Comparison of ENCODE assay signal across 33 cellular contexts in genomic region chr1:213247038-213247437, GRCh38.
"Had no signal": no experiment of that assay in that cellular context is flagged by ENCODE, and none has a peak within 500 bp of the region (broad histone marks: within the 10 kb centered on the region; RNA-seq: fewer than 3 reads in every experiment).

No MANE protein-coding gene starts in this region.

- H3K4me1 ChIP-seq: adrenal gland, breast epithelium had no signal

- H3K4me3 ChIP-seq: adrenal gland, body of pancreas, breast epithelium had no signal

- ATAC-seq: activated CD8-positive, alpha-beta T cell treated with anti-CD3 and anti-CD28 coated beads for 36 hours; activated naive CD4-positive, alpha-beta T cell treated with anti-CD3 and anti-CD28 coated beads, Interleukin-2, amount 50 U/mL, for 72 hours; activated T-cell treated with anti-CD3 and anti-CD28 coated beads, Interleukin-2, amount 50 U/mL, for 4 hours; activated T-cell treated with anti-CD3 and anti-CD28 coated beads, Interleukin-2, amount 50 U/mL, for 72 hours; activated T-helper 17 cell treated with anti-CD3 and anti-CD28 coated beads, Interleukin-2, amount 50 U/mL, for 72 hours; body of pancreas had no signal

- DNase-seq: activated B cell treated with CpG ODN at 0.5 μM for 24 hours; activated CD4-positive, alpha-beta memory T cell treated with anti-CD3 and anti-CD28 coated beads for 36 hours; activated CD4-positive, alpha-beta T cell treated with anti-CD3 and anti-CD28 coated beads for 4 hours; activated CD4-positive, alpha-beta T cell treated with anti-CD3 and anti-CD28 coated beads, Interleukin-2, amount 10 ng/mL, durations not matched to agents 24 days and 14 days; activated CD4-positive, alpha-beta T cell treated with anti-CD3 and anti-CD28 coated beads, Interleukin-2, amount 50 U/mL, for 1 hour; activated CD4-positive, alpha-beta T cell treated with anti-CD3 and anti-CD28 coated beads, Interleukin-2, amount 50 U/mL, for 4 hours; activated CD4-positive, CD25-positive, alpha-beta regulatory T cell treated with anti-CD3 and anti-CD28 coated beads, Interleukin-2, amount 50 U/mL, for 72 hours; activated CD8-positive, alpha-beta memory T cell treated with anti-CD3 and anti-CD28 coated beads, Interleukin-2, amount 50 U/mL, for 4 hours; activated CD8-positive, alpha-beta T cell treated with anti-CD3 and anti-CD28 coated beads for 36 hours; activated effector memory CD4-positive, alpha-beta T cell treated with anti-CD3 and anti-CD28 coated beads, Interleukin-2, amount 50 U/mL, for 16 hours; activated gamma-delta T cell treated with Interleukin-2 at 50 U/mL for 16 hours; activated naive CD4-positive, alpha-beta T cell; activated naive CD4-positive, alpha-beta T cell treated with anti-CD3 and anti-CD28 coated beads for 36 hours; activated naive CD4-positive, alpha-beta T cell treated with anti-CD3 and anti-CD28 coated beads, Interleukin-2, amount 50 U/mL, for 16 hours; activated naive CD8-positive, alpha-beta T cell treated with anti-CD3 and anti-CD28 coated beads for 36 hours; activated T-cell treated with anti-CD3 and anti-CD28 coated beads for 4 hours; activated T-cell treated with anti-CD3 and anti-CD28 coated beads, Interleukin-2, amount 50 U/mL, for 1 hour; activated T-cell treated with anti-CD3 and anti-CD28 coated beads, Interleukin-2, amount 50 U/mL, for 4 hours; activated T-cell treated with anti-CD3 and anti-CD28 coated beads, Interleukin-2, amount 50 U/mL, for 72 hours; adrenal gland; amniotic stem cell; aorta; body of pancreas; brain microvascular endothelial cell; central memory CD4-positive, alpha-beta T cell; T-helper 1 cell; T-helper 2 cell; T-helper 9 cell had no signal

- H3K9me3 ChIP-seq: adrenal gland, body of pancreas, breast epithelium had no signal

- H3K27ac ChIP-seq: adrenal gland, body of pancreas, brain microvascular endothelial cell, breast epithelium, VCaP had no signal

- H3K36me3 ChIP-seq: adrenal gland, brain microvascular endothelial cell, breast epithelium had no signal

- FAIRE-seq: astrocyte had no signal

- H3K27me3 ChIP-seq: adrenal gland, body of pancreas, brain microvascular endothelial cell, breast epithelium had no signal
